In genomic region chr11:43735931-43736330, GRCh38 we compare ENCODE assay signal across 10 cellular contexts. TPM values are rescaled to one million over a fixed set of nuclear protein-coding genes. Genes with fewer than 3 reads are reported as not detected.
DNase-seq lines count a peak whose midpoint lies in the region; ATAC-seq and TF ChIP-seq lines count a peak whose summit lies in the region.
"Had no signal": no experiment of that assay in that cellular context is flagged by ENCODE, and none has a peak within 500 bp of the region (broad histone marks: within the 10 kb centered on the region; RNA-seq: fewer than 3 reads in every experiment).

No MANE protein-coding gene starts in this region.

- no peaks in the 10 kb centered on the region for H3K9me3 ChIP-seq in T-helper 17 cell (ENCODE audit: control insufficient read depth, low read length, poor library complexity, severe bottlenecking)

- H3K27ac Mint-ChIP-seq in natural killer cell treated with Interleukin-12 subunit alpha and Interleukin-12 subunit beta and Interleukin-15 and Interleukin-18, amount 100 ng/mL, for 72 hours, result peak overlapping the region in 1 of 2 donors; percentile 44
- H3K27ac Mint-ChIP-seq in natural killer cell (no peak overlapping the region), WTC11 (peak overlapping the region; percentile 80), type B pancreatic cell (peak overlapping the region; percentile 74), T-helper 17 cell (no peak overlapping the region)
- H3K27ac Mint-ChIP-seq: activated naive CD4-positive, alpha-beta T cell treated with anti-CD3 and anti-CD28 coated beads, Interleukin-2, amount 50 U/mL, for 24 hours had no signal

- intact Hi-C loops in natural killer cell (cut with micrococcal nuclease), result no loop called here

- CTCF ChIA-PET in WTC11 (lab: Charles Lee), result no interaction called here

- peaks cover 16 to 44% of the 10 kb centered on the region in 2 donors for H3K4me1 Mint-ChIP-seq in natural killer cell treated with Interleukin-12 subunit alpha and Interleukin-12 subunit beta and Interleukin-15 and Interleukin-18, amount 100 ng/mL, for 72 hours (ENCODE audit: low read depth in 2 of 2)
- peaks cover 37 to 38% of the 10 kb centered on the region in 2 donors for H3K4me1 Mint-ChIP-seq in natural killer cell
- H3K4me1 Mint-ChIP-seq in WTC11, result peaks cover 56% of the 10 kb centered on the region
- H3K4me1 Mint-ChIP-seq in type B pancreatic cell (ENCODE audit: unreplicated experiment), result peaks cover 41% of the 10 kb centered on the region
- H3K4me1 Mint-ChIP-seq in T-helper 17 cell, result peaks cover 4% of the 10 kb centered on the region

- TF ChIP-seq CTCF in natural killer cell (IDR thresholded peaks at IDR 0.05) (no peak), WTC11 (IDR thresholded peaks at IDR 0.05) (no peak), type B pancreatic cell (conservative IDR thresholded peaks at IDR 0.05) (no peak)

- peak overlapping the region; percentile 11 for H3K4me3 Mint-ChIP-seq in natural killer cell treated with Interleukin-12 subunit alpha and Interleukin-12 subunit beta and Interleukin-15 and Interleukin-18, amount 100 ng/mL, for 72 hours
- H3K4me3 Mint-ChIP-seq in natural killer cell, result no peak overlapping the region
- H3K4me3 Mint-ChIP-seq in WTC11, result 0 out of 2 replicates have a peak overlapping the region, but pooled peaks have one; percentile 22
- H3K4me3 Mint-ChIP-seq in type B pancreatic cell, result peak overlapping the region; percentile 53
- H3K4me3 Mint-ChIP-seq in T-helper 17 cell, result no peak overlapping the region
- H3K4me3 Mint-ChIP-seq: activated naive CD4-positive, alpha-beta T cell treated with anti-CD3 and anti-CD28 coated beads, Interleukin-2, amount 50 U/mL, for 24 hours had no signal

- DNase-seq in natural killer cell treated with Interleukin-12 subunit alpha and Interleukin-12 subunit beta and Interleukin-15 and Interleukin-18, amount 100 ng/mL, for 72 hours (ENCODE audit: low spot score), result no peak
- DNase-seq in natural killer cell, result no peak
- no peak for DNase-seq in WTC11 (ENCODE audit: low spot score)
- DNase-seq in hepatic stellate cell (ENCODE audit: low spot score), result peak; percentile 35
- DNase-seq in type B pancreatic cell (ENCODE audit: extremely low spot score, unreplicated experiment), result no peak
- no peak for DNase-seq in T-helper 17 cell
- no peak for DNase-seq in DMS 273 (lab: John Stamatoyannopoulos, UW; ENCODE audit: unreplicated experiment)
- no peak for DNase-seq in DMS114 treated with DMSO at 0.1 percent for 48 hours (lab: John Stamatoyannopoulos, UW; ENCODE audit: unreplicated experiment)
- DNase-seq: NCI-H774 had no signal

- POLR2A ChIA-PET in WTC11 (lab: Charles Lee), result no interaction called here

- no peaks in the 10 kb centered on the region for H3K27me3 Mint-ChIP-seq in natural killer cell treated with Interleukin-12 subunit alpha and Interleukin-12 subunit beta and Interleukin-15 and Interleukin-18, amount 100 ng/mL, for 72 hours
- no peaks in the 10 kb centered on the region for H3K27me3 Mint-ChIP-seq in natural killer cell (ENCODE audit: low read depth in 2 of 2)
- H3K27me3 Mint-ChIP-seq in WTC11 (ENCODE audit: low read depth), result no peaks in the 10 kb centered on the region
- no peaks in the 10 kb centered on the region for H3K27me3 Mint-ChIP-seq in type B pancreatic cell
- no peaks in the 10 kb centered on the region for H3K27me3 Mint-ChIP-seq in T-helper 17 cell
- H3K27me3 Mint-ChIP-seq: activated naive CD4-positive, alpha-beta T cell treated with anti-CD3 and anti-CD28 coated beads, Interleukin-2, amount 50 U/mL, for 24 hours had no signal

- H3K36me3 Mint-ChIP-seq in natural killer cell treated with Interleukin-12 subunit alpha and Interleukin-12 subunit beta and Interleukin-15 and Interleukin-18, amount 100 ng/mL, for 72 hours, result peaks cover 6% of the 10 kb centered on the region
- H3K36me3 Mint-ChIP-seq in natural killer cell, result no peaks in the 10 kb centered on the region
- peaks cover 13% of the 10 kb centered on the region for H3K36me3 Mint-ChIP-seq in WTC11
- H3K36me3 Mint-ChIP-seq in type B pancreatic cell, result peaks cover 36% of the 10 kb centered on the region
- H3K36me3 Mint-ChIP-seq in T-helper 17 cell (ENCODE audit: low read depth), result peaks cover 2% of the 10 kb centered on the region

- no peak for ATAC-seq in natural killer cell treated with Interleukin-12 subunit alpha and Interleukin-12 subunit beta and Interleukin-15 and Interleukin-18, amount 100 ng/mL, for 72 hours
- ATAC-seq in natural killer cell, result no peak
- no peak for ATAC-seq in WTC11
- no peak for ATAC-seq in T-helper 17 cell

- no peaks in the 10 kb centered on the region for H3K9me3 Mint-ChIP-seq in natural killer cell treated with Interleukin-12 subunit alpha and Interleukin-12 subunit beta and Interleukin-15 and Interleukin-18, amount 100 ng/mL, for 72 hours
- H3K9me3 Mint-ChIP-seq in natural killer cell, result no peaks in the 10 kb centered on the region
- H3K9me3 Mint-ChIP-seq in WTC11, result no peaks in the 10 kb centered on the region
- peaks cover 10% of the 10 kb centered on the region for H3K9me3 Mint-ChIP-seq in type B pancreatic cell

TF ChIP-seq in WTC11, 78 proteins besides CTCF, POLR2A, EP300 and RAD21 (continues in another document):
- no peak for TF ChIP-seq GRHL2 (CRISPR knock-in tag; IDR thresholded peaks at IDR 0.05; ENCODE audit: insufficient replicate concordance, severe bottlenecking)
- TF ChIP-seq IRF2 (CRISPR knock-in tag; IDR thresholded peaks at IDR 0.05; ENCODE audit: borderline replicate concordance, low read depth), result no peak
- TF ChIP-seq, protein P1, sequence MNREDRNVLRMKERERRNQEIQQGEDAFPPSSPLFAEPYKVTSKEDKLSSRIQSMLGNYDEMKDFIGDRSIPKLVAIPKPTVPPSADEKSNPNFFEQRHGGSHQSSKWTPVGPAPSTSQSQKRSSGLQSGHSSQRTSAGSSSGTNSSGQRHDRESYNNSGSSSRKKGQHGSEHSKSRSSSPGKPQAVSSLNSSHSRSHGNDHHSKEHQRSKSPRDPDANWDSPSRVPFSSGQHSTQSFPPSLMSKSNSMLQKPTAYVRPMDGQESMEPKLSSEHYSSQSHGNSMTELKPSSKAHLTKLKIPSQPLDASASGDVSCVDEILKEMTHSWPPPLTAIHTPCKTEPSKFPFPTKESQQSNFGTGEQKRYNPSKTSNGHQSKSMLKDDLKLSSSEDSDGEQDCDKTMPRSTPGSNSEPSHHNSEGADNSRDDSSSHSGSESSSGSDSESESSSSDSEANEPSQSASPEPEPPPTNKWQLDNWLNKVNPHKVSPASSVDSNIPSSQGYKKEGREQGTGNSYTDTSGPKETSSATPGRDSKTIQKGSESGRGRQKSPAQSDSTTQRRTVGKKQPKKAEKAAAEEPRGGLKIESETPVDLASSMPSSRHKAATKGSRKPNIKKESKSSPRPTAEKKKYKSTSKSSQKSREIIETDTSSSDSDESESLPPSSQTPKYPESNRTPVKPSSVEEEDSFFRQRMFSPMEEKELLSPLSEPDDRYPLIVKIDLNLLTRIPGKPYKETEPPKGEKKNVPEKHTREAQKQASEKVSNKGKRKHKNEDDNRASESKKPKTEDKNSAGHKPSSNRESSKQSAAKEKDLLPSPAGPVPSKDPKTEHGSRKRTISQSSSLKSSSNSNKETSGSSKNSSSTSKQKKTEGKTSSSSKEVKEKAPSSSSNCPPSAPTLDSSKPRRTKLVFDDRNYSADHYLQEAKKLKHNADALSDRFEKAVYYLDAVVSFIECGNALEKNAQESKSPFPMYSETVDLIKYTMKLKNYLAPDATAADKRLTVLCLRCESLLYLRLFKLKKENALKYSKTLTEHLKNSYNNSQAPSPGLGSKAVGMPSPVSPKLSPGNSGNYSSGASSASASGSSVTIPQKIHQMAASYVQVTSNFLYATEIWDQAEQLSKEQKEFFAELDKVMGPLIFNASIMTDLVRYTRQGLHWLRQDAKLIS (CRISPR knock-in tag; IDR thresholded peaks at IDR 0.05; ENCODE audit: borderline replicate concordance), result no peak
- no peak for TF ChIP-seq ESRRA (CRISPR knock-in tag; IDR thresholded peaks at IDR 0.05; ENCODE audit: borderline replicate concordance)
- TF ChIP-seq TP53 (CRISPR knock-in tag; IDR thresholded peaks at IDR 0.05), result no peak
- TF ChIP-seq ZNF532 (CRISPR knock-in tag; IDR thresholded peaks at IDR 0.05; ENCODE audit: borderline replicate concordance), result no peak

RNA-seq across cellular contexts. Expression of gene HSD17B12, which starts 55.4 kb away (rescaled TPM):
- 10 to 100 TPM; 40.6 to 52.4 TPM for total RNA-seq in natural killer cell treated with Interleukin-12 subunit alpha and Interleukin-12 subunit beta and Interleukin-15 and Interleukin-18, amount 100 ng/mL, for 72 hours
- total RNA-seq in natural killer cell (10 to 100 TPM; 21.0 to 26.3 (median 26.1) TPM), WTC11 (2021) (143 to 149 TPM (median 149 TPM) in 3 replicates), type B pancreatic cell (ENCODE audit: low replicate concordance) (99.0 and 111 TPM in 2 replicates), T-helper 17 cell (10 to 100 TPM; 18.5 to 19.1 TPM)

Comparison
In these comparisons a context has a peak if more than half of its experiments do, and no peak if none do; other contexts are left out.
1. H3K4me3 Mint-ChIP-seq: peak in natural killer cell treated with Interleukin-12 subunit alpha and Interleukin-12 subunit beta and Interleukin-15 and Interleukin-18, amount 100 ng/mL, for 72 hours (single experiment), WTC11 (single experiment) and type B pancreatic cell (single experiment); none in natural killer cell (single experiment) and T-helper 17 cell (single experiment).
2. H3K27ac Mint-ChIP-seq: peak in WTC11 (single experiment) and type B pancreatic cell (single experiment); none in natural killer cell (0 of 2) and T-helper 17 cell (single experiment).